1 cellular context compared by ENCODE assay signal in genomic region chr9:37281541-37281940, GRCh38.
TF ChIP-seq lines count a peak whose summit lies in the region.

No MANE protein-coding gene starts in this region.

TF ChIP-seq in GM12878, 131 proteins besides CTCF, POLR2A, EP300 and RAD21 (continued from another document):
- TF ChIP-seq BCLAF1 (IDR thresholded peaks at IDR 0.05) (no peak), MAX (IDR thresholded peaks at IDR 0.05; ENCODE audit: low read depth, low read length) (no peak), MEF2B (IDR thresholded peaks at IDR 0.05; ENCODE audit: partially characterized antibody, poor library complexity, severe bottlenecking) (no peak), MXI1 (IDR thresholded peaks at IDR 0.05; ENCODE audit: low read depth, low read length) (no peak), ZBTB11 (CRISPR knock-in tag; IDR thresholded peaks at IDR 0.05) (no peak), NFYA (IDR thresholded peaks at IDR 0.05; ENCODE audit: borderline replicate concordance, low read depth, low read length) (no peak), E2F8 (IDR thresholded peaks at IDR 0.05; ENCODE audit: low read depth, partially characterized antibody) (no peak), NRF1 (conservative IDR thresholded peaks at IDR 0.05; ENCODE audit: low read depth, low read length) (no peak), TCF3 (IDR thresholded peaks at IDR 0.05; ENCODE audit: borderline replicate concordance, insufficient read depth, low read depth, low read length) (no peak), JUNB (IDR thresholded peaks at IDR 0.05) (no peak), FOXK2 (IDR thresholded peaks at IDR 0.05) (no peak), ELK1 (IDR thresholded peaks at IDR 0.05; ENCODE audit: low read depth, low read length) (no peak), TARDBP (IDR thresholded peaks at IDR 0.05; ENCODE audit: borderline replicate concordance) (no peak), SPI1 (IDR thresholded peaks at IDR 0.05; ENCODE audit: borderline replicate concordance, insufficient read depth, low read depth, low read length) (no peak)
